24 cellular contexts compared by ENCODE assay signal in the genomic region with DNA sequence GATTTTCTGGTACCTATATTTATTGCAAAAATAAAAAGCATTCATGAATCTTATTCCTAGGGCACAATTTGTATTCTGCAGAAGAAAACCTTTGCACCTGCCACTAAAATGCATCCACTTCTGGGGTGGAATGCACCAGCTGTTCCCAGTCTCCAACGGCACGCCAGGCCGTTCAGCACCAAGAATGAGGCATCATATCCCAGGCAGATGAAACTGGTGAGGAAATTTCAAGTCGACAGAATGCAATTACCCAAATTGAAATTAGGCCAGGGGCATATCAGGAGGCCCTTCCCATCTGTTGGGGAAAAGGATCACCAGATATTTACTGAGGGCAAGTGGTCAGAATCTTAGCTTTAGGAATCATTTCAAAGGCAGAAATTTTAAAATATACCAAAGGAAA.
"Had no signal": no experiment of that assay in that cellular context is flagged by ENCODE, and none has a peak within 500 bp of the region (broad histone marks: within the 10 kb centered on the region; RNA-seq: fewer than 3 reads in every experiment).

No MANE protein-coding gene starts in this region.

- H3K27me3 Mint-ChIP-seq: activated naive CD4-positive, alpha-beta T cell treated with anti-CD3 and anti-CD28 coated beads, Interleukin-2, amount 50 U/mL, for 24 hours; central memory CD8-positive, alpha-beta T cell; naive B cell; stimulated activated naive CD8-positive, alpha-beta T cell treated with anti-CD3 and anti-CD28 coated beads, Interleukin-15, Interleukin-2, amounts not matched to agents 100 ng/mL and 50 ng/mL, for 24 hours had no signal

- H3K4me1 Mint-ChIP-seq: activated naive CD4-positive, alpha-beta T cell treated with anti-CD3 and anti-CD28 coated beads, Interleukin-2, amount 50 U/mL, for 24 hours; central memory CD8-positive, alpha-beta T cell; naive B cell; neural progenitor cell had no signal

- H3K9me3 Mint-ChIP-seq: activated naive CD4-positive, alpha-beta T cell treated with anti-CD3 and anti-CD28 coated beads, Interleukin-2, amount 50 U/mL, for 24 hours; activated T-cell treated with anti-CD3 and anti-CD28 coated beads, Interleukin-2, amount 50 U/mL, for 72 hours; central memory CD8-positive, alpha-beta T cell; dendritic cell treated with granulocyte-macrophage colony-stimulating factor and Interleukin-4, amounts not matched to agents 40 ng/mL and 50 ng/mL, for 4 days; naive B cell; neural progenitor cell; stimulated activated naive CD8-positive, alpha-beta T cell treated with anti-CD3 and anti-CD28 coated beads, Interleukin-15, Interleukin-2, amounts not matched to agents 100 ng/mL and 50 ng/mL, for 24 hours had no signal

- H3K9me3 ChIP-seq: ascending aorta, esophagus muscularis mucosa, gastroesophageal sphincter, prostate gland, tibial nerve, uterus had no signal

- H3K27ac ChIP-seq: ascending aorta, esophagus muscularis mucosa, gastroesophageal sphincter, neural progenitor cell, prostate gland, tibial nerve, uterus, VCaP had no signal

- H3K4me1 ChIP-seq: ascending aorta, esophagus muscularis mucosa, gastroesophageal sphincter, neural progenitor cell, prostate gland, tibial nerve, uterus had no signal

- H3K27ac Mint-ChIP-seq: activated naive CD4-positive, alpha-beta T cell treated with anti-CD3 and anti-CD28 coated beads, Interleukin-2, amount 50 U/mL, for 24 hours; activated T-cell treated with anti-CD3 and anti-CD28 coated beads, Interleukin-2, amount 50 U/mL, for 72 hours; dendritic cell treated with granulocyte-macrophage colony-stimulating factor and Interleukin-4, amounts not matched to agents 40 ng/mL and 50 ng/mL, for 4 days; naive B cell; neural progenitor cell; stimulated activated naive CD8-positive, alpha-beta T cell treated with anti-CD3 and anti-CD28 coated beads, Interleukin-15, Interleukin-2, amounts not matched to agents 100 ng/mL and 50 ng/mL, for 24 hours had no signal

- H3K4me3 ChIP-seq: ascending aorta, esophagus muscularis mucosa, gastroesophageal sphincter, neural progenitor cell, prostate gland, tibial nerve, uterus had no signal

- H3K9ac ChIP-seq: neural progenitor cell had no signal

- DNase-seq: activated CD4-positive, alpha-beta T cell treated with anti-CD3 and anti-CD28 coated beads for 1 hour; activated CD8-positive, alpha-beta memory T cell treated with anti-CD3 and anti-CD28 coated beads for 24 hours; activated CD8-positive, alpha-beta memory T cell treated with anti-CD3 and anti-CD28 coated beads, Interleukin-2, amount 50 U/mL, for 48 hours; activated gamma-delta T cell; activated T-cell treated with anti-CD3 and anti-CD28 coated beads, Interleukin-2, amount 50 U/mL, for 72 hours; effector memory CD4-positive, alpha-beta T cell; left ventricle myocardium superior; naive B cell; right cardiac atrium; small intestine; stimulated activated CD4-positive, alpha-beta T cell treated with anti-CD3 and anti-CD28 coated beads, Interleukin-15, amount 100 ng/mL, for 24 hours; stimulated activated CD4-positive, alpha-beta T cell treated with anti-CD3 and anti-CD28 coated beads, Interleukin-2, amount 100 ng/mL, for 48 hours; uterus had no signal

- H3K36me3 ChIP-seq: esophagus muscularis mucosa, gastroesophageal sphincter, neural progenitor cell, prostate gland, uterus had no signal

- H2AFZ ChIP-seq: neural progenitor cell had no signal

- H3K4me3 Mint-ChIP-seq: activated naive CD4-positive, alpha-beta T cell treated with anti-CD3 and anti-CD28 coated beads, Interleukin-2, amount 50 U/mL, for 24 hours; activated T-cell treated with anti-CD3 and anti-CD28 coated beads, Interleukin-2, amount 50 U/mL, for 72 hours; central memory CD8-positive, alpha-beta T cell; dendritic cell treated with granulocyte-macrophage colony-stimulating factor and Interleukin-4, amounts not matched to agents 40 ng/mL and 50 ng/mL, for 4 days; naive B cell; neural progenitor cell; stimulated activated naive CD8-positive, alpha-beta T cell treated with anti-CD3 and anti-CD28 coated beads, Interleukin-15, Interleukin-2, amounts not matched to agents 100 ng/mL and 50 ng/mL, for 24 hours had no signal

- H3K27me3 ChIP-seq: ascending aorta, esophagus muscularis mucosa, gastroesophageal sphincter, neural progenitor cell, tibial nerve, uterus had no signal

- H3K36me3 Mint-ChIP-seq: activated naive CD4-positive, alpha-beta T cell treated with anti-CD3 and anti-CD28 coated beads, Interleukin-2, amount 50 U/mL, for 24 hours; naive B cell; neural progenitor cell had no signal

- H3K4me2 ChIP-seq: neural progenitor cell had no signal
